9 cellular contexts compared by ENCODE assay signal in the genomic region with DNA sequence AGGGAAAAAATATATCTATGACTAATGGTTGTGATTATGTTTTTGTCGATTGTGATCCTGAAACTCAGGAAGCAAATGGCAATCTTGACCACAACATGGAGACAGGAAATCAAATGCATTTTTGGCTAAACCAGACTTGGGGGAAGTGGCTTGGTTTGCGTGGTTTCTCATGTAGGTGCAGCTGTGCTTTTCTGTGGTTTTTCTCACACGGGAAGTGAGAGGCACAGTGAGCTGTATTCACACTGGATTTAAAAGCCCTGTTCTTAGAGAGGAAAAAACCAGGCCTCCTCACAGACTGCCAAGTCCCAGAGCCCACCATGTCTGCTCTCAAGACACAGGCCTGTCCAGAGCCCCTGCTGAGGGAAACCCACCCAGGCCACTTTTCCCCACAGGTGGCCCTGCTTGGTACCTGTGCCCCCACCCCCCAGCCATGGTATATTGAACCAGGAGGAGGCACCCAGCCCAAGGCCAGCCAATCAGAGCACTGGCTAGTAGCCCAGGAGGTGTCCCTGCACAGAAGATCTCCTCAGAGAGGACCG. TPM values are rescaled to one million over a fixed set of nuclear protein-coding genes. Genes with fewer than 3 reads are reported as not detected.
A peak's percentile ranks its signal among the peaks of the same experiment; 100 is the strongest.
DNase-seq lines count a peak whose midpoint lies in the region; ATAC-seq and TF ChIP-seq lines count a peak whose summit lies in the region.
"Had no signal": no experiment of that assay in that cellular context is flagged by ENCODE, and none has a peak within 500 bp of the region (broad histone marks: within the 10 kb centered on the region; RNA-seq: fewer than 3 reads in every experiment).

No MANE protein-coding gene starts in this region.

- H3K27ac ChIP-seq in esophagus squamous epithelium (peak overlapping the region; percentile 34 to 83 (median 62)), skin epidermis (peak overlapping the region in 20 of 21 experiments; percentile 29 to 94 (median 80))
- H3K27ac ChIP-seq: VCaP had no signal

- no peaks in the 10 kb centered on the region for H3K9me3 ChIP-seq in esophagus squamous epithelium

- peaks cover 0 to 18% (median 0%) of the 10 kb centered on the region in 3 donors for H3K36me3 ChIP-seq in esophagus squamous epithelium

- intact Hi-C loops in esophagus squamous epithelium (cut with DNase I) = no loop called here

- no peak for TF ChIP-seq POLR2A in esophagus squamous epithelium (IDR thresholded peaks at IDR 0.05)

- H3K4me3 ChIP-seq in esophagus squamous epithelium = peak overlapping the region in 1 of 4 donors; percentile 21
- no peak overlapping the region for H3K4me3 ChIP-seq in skin epidermis

- peak; percentile 84 for ATAC-seq in GM21737 (IDR thresholded peaks at IDR 0.05; ENCODE audit: unreplicated experiment)

- no peaks in the 10 kb centered on the region for H3K27me3 ChIP-seq in esophagus squamous epithelium

- H3K4me1 ChIP-seq in esophagus squamous epithelium = peaks cover 5 to 33% (median 22%) of the 10 kb centered on the region in 3 donors

- WGBS in esophagus squamous epithelium, 2 donors = 41 to 49% methylated on average over 4 of the region's 4 CpGs

- no peak for TF ChIP-seq CTCF in esophagus squamous epithelium (IDR thresholded peaks at IDR 0.05)

- DNase-seq in GM03348 (ENCODE audit: low spot score) (peak; percentile 78), M059J (ENCODE audit: low read depth) (peak; percentile 95), esophagus squamous epithelium (lab: John Stamatoyannopoulos, UW) (no peak), mesenteric fat pad (ENCODE audit: low spot score) (no peak), NCI-H82 (lab: John Stamatoyannopoulos, UW) (no peak)
- peak; percentile 30 to 31 for DNase-seq in activated CD8-positive, alpha-beta memory T cell treated with anti-CD3 and anti-CD28 coated beads for 4 hours (ENCODE audit: low read depth in 2 of 2)

RNA-seq across cellular contexts. Expression of gene BTD, which starts 46.2 kb away (rescaled TPM):
- 24.2 and 34.6 TPM in 2 replicates for total RNA-seq in M059J (2014; rRNA removed; shearing (Covaris generic))
- 10 to 100 TPM in 3 of 4 donors, 1 to 10 TPM in 1; 7.7 to 16.6 (median 12.3) TPM for total RNA-seq in esophagus squamous epithelium
- 36.8 TPM for total RNA-seq in mesenteric fat pad

RNA-seq across cellular contexts. Expression of gene HACL1, which starts 46.3 kb away (rescaled TPM):
- total RNA-seq in M059J (2014; rRNA removed; shearing (Covaris generic)) = 19.5 and 23.6 TPM in 2 replicates
- total RNA-seq in esophagus squamous epithelium = 10 to 100 TPM in 2 of 4 donors, 1 to 10 TPM in 2; 3.3 to 22.3 (median 9.4) TPM
- 20.7 TPM for total RNA-seq in mesenteric fat pad

Comparison
In these comparisons a context has a peak if more than half of its experiments do, and no peak if none do; other contexts are left out.
1. DNase-seq: peak in GM03348 (single experiment), M059J (single experiment) and activated CD8-positive, alpha-beta memory T cell treated with anti-CD3 and anti-CD28 coated beads for 4 hours (2 of 2); none in esophagus squamous epithelium (single experiment), mesenteric fat pad (single experiment) and NCI-H82 (single experiment).